Comparison of ENCODE assay signal across 8 cellular contexts in the genomic region with DNA sequence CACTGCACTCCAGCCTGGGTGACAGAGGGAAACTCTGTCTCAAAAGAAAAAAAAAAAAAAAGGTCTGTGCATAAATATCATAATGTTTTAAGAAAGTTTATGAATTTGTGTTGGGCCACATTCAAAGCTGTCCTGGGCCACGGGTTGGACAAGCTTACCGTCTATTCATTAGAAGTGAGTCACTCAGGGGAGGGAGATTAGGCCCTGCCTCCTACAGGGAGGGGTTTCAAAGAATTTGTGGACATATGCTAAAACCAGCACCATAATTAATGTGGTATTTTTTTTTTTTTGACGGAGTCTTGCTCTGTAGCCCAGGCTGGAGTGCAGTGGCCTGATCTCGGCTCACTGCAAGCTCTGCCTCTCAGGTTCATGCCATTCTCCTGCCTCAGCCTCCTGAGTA.
DNase-seq lines count a peak whose midpoint lies in the region; TF ChIP-seq lines count a peak whose summit lies in the region.
"Not testable (repeated sequence)": the region's sequence is repeated elsewhere in the genome, so short reads cannot be mapped to it uniquely, and the experiment has no call there.

No MANE protein-coding gene starts in this region.

- not testable (repeated sequence) for H3K23ac ChIP-seq in trophoblast cell (ENCODE audit: low read length)

- H3K4me2 ChIP-seq in trophoblast cell (ENCODE audit: low read length) = not testable (repeated sequence)

- not testable (repeated sequence) for H3K14ac ChIP-seq in trophoblast cell (ENCODE audit: low read length)

- TF ChIP-seq POLR2A in NB4 (IDR thresholded peaks at IDR 0.05; ENCODE audit: extremely low read depth, insufficient read length) = not testable (repeated sequence)

- not testable (repeated sequence) for H3K27me3 ChIP-seq in left ventricle myocardium inferior (ENCODE audit: low read depth); trophoblast cell (ENCODE audit: insufficient read depth, low read length)

- not testable (repeated sequence) for H3K9ac ChIP-seq in trophoblast cell (ENCODE audit: low read length)

- TF ChIP-seq CTCF in NB4 (IDR thresholded peaks at IDR 0.05; ENCODE audit: low read depth, low read length); choroid plexus epithelial cell (conservative IDR thresholded peaks at IDR 0.05; ENCODE audit: low read depth, low read length); fibroblast of mammary gland (conservative IDR thresholded peaks at IDR 0.05; ENCODE audit: control insufficient read depth, insufficient read depth, low read depth, low read length); left ventricle myocardium inferior (IDR thresholded peaks at IDR 0.05; ENCODE audit: borderline replicate concordance): not testable (repeated sequence)

- not testable (repeated sequence) for H4K12ac ChIP-seq in trophoblast cell (ENCODE audit: low read depth, low read length)

- intact Hi-C loops in activated CD4-positive, alpha-beta memory T cell treated with anti-CD3 and anti-CD28 coated beads for 36 hours (cut with micrococcal nuclease); left ventricle myocardium inferior (cut with micrococcal nuclease): not testable (repeated sequence)

- POLR2A ChIA-PET in activated CD4-positive, alpha-beta memory T cell treated with anti-CD3 and anti-CD28 coated beads for 36 hours (lab: Charles Lee) = not testable (repeated sequence)

- H3K79me2 ChIP-seq in trophoblast cell (ENCODE audit: control insufficient read depth, insufficient read depth, low read length, poor library complexity) = not testable (repeated sequence)

- not testable (repeated sequence) for H3K4me3 ChIP-seq in NB4 (ENCODE audit: low read depth, low read length); choroid plexus epithelial cell (ENCODE audit: low read depth, low read length); fibroblast of mammary gland (ENCODE audit: control insufficient read depth, low read depth, low read length); left ventricle myocardium inferior; trophoblast cell (ENCODE audit: low read depth, low read length)

- H3K36me3 ChIP-seq in left ventricle myocardium inferior; trophoblast cell (ENCODE audit: control insufficient read depth in 1 of 2, insufficient read depth in 2 of 2, low read length in 2 of 2): not testable (repeated sequence)

- not testable (repeated sequence) for H3K4ac ChIP-seq in trophoblast cell (ENCODE audit: low read depth, low read length)

- not testable (repeated sequence) for H3K9me3 ChIP-seq in left ventricle myocardium inferior (replicated peaks); trophoblast cell (ENCODE audit: insufficient read depth, low read depth, low read length)

- CTCF ChIA-PET in activated CD4-positive, alpha-beta memory T cell treated with anti-CD3 and anti-CD28 coated beads for 36 hours (lab: Charles Lee) = interaction anchor here (0.7 to 7.9 kb wide), 3 partner anchors 20 to 95 kb away, joined by 4 to 284 read pairs (median 235); a partner anchor contains a TSS

- no CpG with 5 or more reads among the region's 4 CpGs for WGBS in trophoblast cell (ENCODE audit: extremely low coverage, insufficient coverage, insufficient read length)

- not testable (repeated sequence) for H2AK5ac ChIP-seq in trophoblast cell (ENCODE audit: low read length)

- peak; percentile 16 for DNase-seq in AG08395 (ENCODE audit: low spot score)
- DNase-seq in EH (ENCODE audit: low read depth) = peak; percentile 44
- DNase-seq in NB4 (ENCODE audit: low read depth) = peak; percentile 25
- DNase-seq in activated CD4-positive, alpha-beta memory T cell treated with anti-CD3 and anti-CD28 coated beads for 36 hours; left ventricle myocardium inferior: not testable (repeated sequence)
- DNase-seq in choroid plexus epithelial cell (ENCODE audit: low read depth) = peak; percentile 20
- peak; percentile 72 for DNase-seq in fibroblast of mammary gland (ENCODE audit: low read depth)
- DNase-seq in trophoblast cell = peak; percentile 88 to 92

- peak overlapping the region; percentile 84 for H3K27ac ChIP-seq in left ventricle myocardium inferior (replicated peaks)
- H3K27ac ChIP-seq in trophoblast cell (ENCODE audit: low read depth, low read length) = not testable (repeated sequence)

- H3K36me3 Mint-ChIP-seq in activated CD4-positive, alpha-beta memory T cell treated with anti-CD3 and anti-CD28 coated beads for 36 hours = not testable (repeated sequence)

- not testable (repeated sequence) for H2BK5ac ChIP-seq in trophoblast cell (ENCODE audit: low read depth, low read length, poor library complexity)

- H2AFZ ChIP-seq in trophoblast cell (ENCODE audit: insufficient read depth, low read length, poor library complexity) = not testable (repeated sequence)

- H3K4me1 Mint-ChIP-seq in activated CD4-positive, alpha-beta memory T cell treated with anti-CD3 and anti-CD28 coated beads for 36 hours (ENCODE audit: low read depth) = peaks cover 59% of the 10 kb centered on the region

- peak overlapping the region; percentile 24 for H3K27ac Mint-ChIP-seq in activated CD4-positive, alpha-beta memory T cell treated with anti-CD3 and anti-CD28 coated beads for 36 hours

- H2BK12ac ChIP-seq in trophoblast cell (ENCODE audit: low read length) = not testable (repeated sequence)

- H3K18ac ChIP-seq in trophoblast cell (ENCODE audit: low read length) = not testable (repeated sequence)

- not testable (repeated sequence) for H3K79me1 ChIP-seq in trophoblast cell (ENCODE audit: low read length)

- not testable (repeated sequence) for H3K4me3 Mint-ChIP-seq in activated CD4-positive, alpha-beta memory T cell treated with anti-CD3 and anti-CD28 coated beads for 36 hours

- H3K9me3 Mint-ChIP-seq in activated CD4-positive, alpha-beta memory T cell treated with anti-CD3 and anti-CD28 coated beads for 36 hours = not testable (repeated sequence)

- H4K91ac ChIP-seq in trophoblast cell (ENCODE audit: low read depth, low read length) = not testable (repeated sequence)

- not testable (repeated sequence) for H3K27me3 Mint-ChIP-seq in activated CD4-positive, alpha-beta memory T cell treated with anti-CD3 and anti-CD28 coated beads for 36 hours

- peaks cover 54% of the 10 kb centered on the region for H3K4me1 ChIP-seq in left ventricle myocardium inferior
- H3K4me1 ChIP-seq in trophoblast cell (ENCODE audit: control insufficient read depth in 1 of 2, insufficient read depth in 2 of 2, low read length in 2 of 2) = not testable (repeated sequence)

- not testable (repeated sequence) for H2BK120ac ChIP-seq in trophoblast cell (ENCODE audit: insufficient read depth, low read length, poor library complexity)

- not testable (repeated sequence) for H4K8ac ChIP-seq in trophoblast cell (ENCODE audit: low read depth, low read length)
